22 cellular contexts compared by ENCODE assay signal in the genomic region with DNA sequence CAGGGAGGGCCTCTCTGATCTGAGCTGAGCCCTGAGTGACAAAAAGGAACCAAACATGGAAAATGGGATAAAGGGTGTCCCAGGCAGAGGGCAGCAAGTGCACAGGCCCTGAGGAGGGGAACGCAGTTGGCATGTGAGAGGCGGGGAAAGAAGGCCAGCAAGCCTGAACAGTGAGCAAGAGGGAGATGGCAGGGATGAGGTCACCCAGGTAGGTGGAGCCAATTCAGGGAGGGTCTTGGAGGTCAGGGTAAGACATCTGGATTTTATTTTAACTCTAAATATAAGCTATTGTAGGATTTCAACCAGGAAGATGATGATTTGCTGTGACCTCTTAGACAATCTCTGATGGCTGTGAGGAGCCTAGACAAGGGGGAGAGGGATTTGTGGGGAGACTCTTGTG.
"Had no signal": no experiment of that assay in that cellular context is flagged by ENCODE, and none has a peak within 500 bp of the region (broad histone marks: within the 10 kb centered on the region; RNA-seq: fewer than 3 reads in every experiment).

No MANE protein-coding gene starts in this region.

- H3K27ac Mint-ChIP-seq: activated CD4-positive, alpha-beta memory T cell treated with anti-CD3 and anti-CD28 coated beads, Interleukin-2, amount 10 ng/mL, durations not matched to agents 7 days and 5 days; activated CD4-positive, alpha-beta T cell treated with anti-CD3 and anti-CD28 coated beads for 36 hours; activated CD8-positive, alpha-beta memory T cell treated with anti-CD3 and anti-CD28 coated beads, Interleukin-2, amount 10 ng/mL, durations not matched to agents 7 days and 5 days; activated naive CD8-positive, alpha-beta T cell treated with anti-CD3 and anti-CD28 coated beads for 36 hours; activated T-helper 17 cell treated with anti-CD3 and anti-CD28 coated beads, Interleukin-2, amount 50 U/mL, for 72 hours; immature natural killer cell; memory B cell; naive thymus-derived CD4-positive, alpha-beta T cell; stimulated activated effector memory CD8-positive, alpha-beta T cell treated with anti-CD3 and anti-CD28 coated beads, Interleukin-12 subunit alpha, Interleukin-12 subunit beta, amount 100 ng/mL, for 72 hours; type B pancreatic cell had no signal

- H3K27me3 Mint-ChIP-seq: activated CD4-positive, alpha-beta memory T cell treated with anti-CD3 and anti-CD28 coated beads, Interleukin-2, amount 10 ng/mL, durations not matched to agents 7 days and 5 days; activated CD8-positive, alpha-beta memory T cell treated with anti-CD3 and anti-CD28 coated beads, Interleukin-2, amount 10 ng/mL, durations not matched to agents 7 days and 5 days; type B pancreatic cell had no signal

- H3K4me3 Mint-ChIP-seq: activated CD4-positive, alpha-beta memory T cell treated with anti-CD3 and anti-CD28 coated beads, Interleukin-2, amount 10 ng/mL, durations not matched to agents 7 days and 5 days; activated CD4-positive, alpha-beta T cell treated with anti-CD3 and anti-CD28 coated beads for 36 hours; activated CD8-positive, alpha-beta memory T cell treated with anti-CD3 and anti-CD28 coated beads, Interleukin-2, amount 10 ng/mL, durations not matched to agents 7 days and 5 days; activated naive CD8-positive, alpha-beta T cell treated with anti-CD3 and anti-CD28 coated beads for 36 hours; activated T-helper 17 cell treated with anti-CD3 and anti-CD28 coated beads, Interleukin-2, amount 50 U/mL, for 72 hours; immature natural killer cell; memory B cell; naive thymus-derived CD4-positive, alpha-beta T cell; stimulated activated effector memory CD8-positive, alpha-beta T cell treated with anti-CD3 and anti-CD28 coated beads, Interleukin-12 subunit alpha, Interleukin-12 subunit beta, amount 100 ng/mL, for 72 hours; type B pancreatic cell had no signal

- H3K4me1 Mint-ChIP-seq: activated CD4-positive, alpha-beta memory T cell treated with anti-CD3 and anti-CD28 coated beads, Interleukin-2, amount 10 ng/mL, durations not matched to agents 7 days and 5 days; activated CD4-positive, alpha-beta T cell treated with anti-CD3 and anti-CD28 coated beads for 36 hours; activated CD8-positive, alpha-beta memory T cell treated with anti-CD3 and anti-CD28 coated beads, Interleukin-2, amount 10 ng/mL, durations not matched to agents 7 days and 5 days; activated naive CD8-positive, alpha-beta T cell treated with anti-CD3 and anti-CD28 coated beads for 36 hours; activated T-helper 17 cell treated with anti-CD3 and anti-CD28 coated beads, Interleukin-2, amount 50 U/mL, for 72 hours; immature natural killer cell; memory B cell; naive thymus-derived CD4-positive, alpha-beta T cell; stimulated activated effector memory CD8-positive, alpha-beta T cell treated with anti-CD3 and anti-CD28 coated beads, Interleukin-12 subunit alpha, Interleukin-12 subunit beta, amount 100 ng/mL, for 72 hours had no signal

- DNase-seq: activated CD4-positive, alpha-beta memory T cell treated with anti-CD3 and anti-CD28 coated beads, Interleukin-2, amount 10 ng/mL, durations not matched to agents 7 days and 5 days; activated CD4-positive, alpha-beta T cell treated with anti-CD3 and anti-CD28 coated beads for 36 hours; activated CD8-positive, alpha-beta memory T cell treated with anti-CD3 and anti-CD28 coated beads, Interleukin-2, amount 10 ng/mL, durations not matched to agents 7 days and 5 days; activated naive CD4-positive, alpha-beta T cell; activated naive CD8-positive, alpha-beta T cell treated with anti-CD3 and anti-CD28 coated beads for 36 hours; amniotic stem cell; body of pancreas; dermis blood vessel endothelial cell; immature natural killer cell; kidney glomerular epithelial cell; left ventricle myocardium superior; naive thymus-derived CD4-positive, alpha-beta T cell; right lobe of liver; stimulated activated CD4-positive, alpha-beta T cell treated with anti-CD3 and anti-CD28 coated beads, Interleukin-4, amount 100 ng/mL, for 24 hours; stomach; testis; WERI-Rb-1 had no signal

- ATAC-seq: activated CD4-positive, alpha-beta T cell treated with anti-CD3 and anti-CD28 coated beads for 36 hours; activated CD8-positive, alpha-beta memory T cell treated with anti-CD3 and anti-CD28 coated beads, Interleukin-2, amount 10 ng/mL, durations not matched to agents 7 days and 5 days; activated T-helper 17 cell treated with anti-CD3 and anti-CD28 coated beads, Interleukin-2, amount 50 U/mL, for 72 hours; body of pancreas; left ventricle myocardium superior; naive thymus-derived CD4-positive, alpha-beta T cell; right lobe of liver; stimulated activated effector memory CD8-positive, alpha-beta T cell treated with anti-CD3 and anti-CD28 coated beads, Interleukin-12 subunit alpha, Interleukin-12 subunit beta, amount 100 ng/mL, for 72 hours had no signal

- H3K4me3 ChIP-seq: body of pancreas, right lobe of liver, smooth muscle cell, stomach, testis had no signal

- H3K9me3 Mint-ChIP-seq: activated naive CD8-positive, alpha-beta T cell treated with anti-CD3 and anti-CD28 coated beads for 36 hours; activated T-helper 17 cell treated with anti-CD3 and anti-CD28 coated beads, Interleukin-2, amount 50 U/mL, for 72 hours; memory B cell had no signal

- H3K36me3 Mint-ChIP-seq: activated CD8-positive, alpha-beta memory T cell treated with anti-CD3 and anti-CD28 coated beads, Interleukin-2, amount 10 ng/mL, durations not matched to agents 7 days and 5 days; activated naive CD8-positive, alpha-beta T cell treated with anti-CD3 and anti-CD28 coated beads for 36 hours; immature natural killer cell; memory B cell; naive thymus-derived CD4-positive, alpha-beta T cell; stimulated activated effector memory CD8-positive, alpha-beta T cell treated with anti-CD3 and anti-CD28 coated beads, Interleukin-12 subunit alpha, Interleukin-12 subunit beta, amount 100 ng/mL, for 72 hours had no signal
